Comparison of ENCODE assay signal across 33 cellular contexts in genomic region chrX:13843150-13843721, GRCh38. TPM values are rescaled to one million over a fixed set of nuclear protein-coding genes. Genes with fewer than 3 reads are reported as not detected.
"Had no signal": no experiment of that assay in that cellular context is flagged by ENCODE, and none has a peak within 500 bp of the region (broad histone marks: within the 10 kb centered on the region; RNA-seq: fewer than 3 reads in every experiment).

No MANE protein-coding gene starts in this region.

- H3K4me3 Mint-ChIP-seq: activated B cell treated with CpG ODN at 0.5 μM for 24 hours; activated CD8-positive, alpha-beta T cell treated with anti-CD3 and anti-CD28 coated beads for 36 hours; activated naive CD8-positive, alpha-beta T cell; activated T-cell treated with anti-CD3 and anti-CD28 coated beads, Interleukin-2, amount 50 U/mL, for 4 hours; nephron; stimulated activated naive B cell treated with anti-CD40 and anti-IgM and Interleukin-4, amounts not matched to agents 10 μg/mL and 1 μg/mL and 100 μg/mL, for 72 hours had no signal

- H3K4me3 ChIP-seq: body of pancreas, cardiac muscle cell, colonic mucosa, esophagus squamous epithelium, left ventricle myocardium inferior, lung, mucosa of descending colon, ovary, sigmoid colon, smooth muscle cell, testis, transverse colon had no signal

- H3K4me2 ChIP-seq: smooth muscle cell had no signal

- H3K4me1 Mint-ChIP-seq: activated B cell treated with CpG ODN at 0.5 μM for 24 hours, nephron had no signal

- H3K36me3 ChIP-seq: cardiac muscle cell, colonic mucosa, esophagus squamous epithelium, left ventricle myocardium inferior, ovary, sigmoid colon, transverse colon had no signal

- DNase-seq: activated B cell treated with CpG ODN at 0.5 μM for 24 hours; activated CD4-positive, alpha-beta T cell treated with anti-CD3 and anti-CD28 coated beads, Interleukin-2, amount 50 U/mL, for 1 hour; activated CD8-positive, alpha-beta T cell treated with anti-CD3 and anti-CD28 coated beads for 36 hours; activated naive CD4-positive, alpha-beta T cell treated with Interleukin-2 at 50 U/mL for 16 hours; activated T-cell treated with anti-CD3 and anti-CD28 coated beads, Interleukin-2, amount 50 U/mL, for 4 hours; anterior cingulate cortex; body of pancreas; cerebellar nuclear complex; colonic mucosa; effector CD8-positive, alpha-beta T cell; esophagus squamous epithelium; left ventricle myocardium inferior; mucosa of descending colon; ovary; retina; sigmoid colon; stimulated activated CD4-positive, alpha-beta T cell treated with anti-CD3 and anti-CD28 coated beads, Interleukin-15, amount 100 ng/mL, for 24 hours; stimulated activated CD4-positive, alpha-beta T cell treated with anti-CD3 and anti-CD28 coated beads, Interleukin-2, amount 100 ng/mL, for 24 hours; stimulated activated naive B cell treated with anti-CD40 and anti-IgM and Interleukin-4, amounts not matched to agents 10 μg/mL and 1 μg/mL and 100 μg/mL, for 72 hours; testis; transverse colon had no signal

- ATAC-seq: activated CD8-positive, alpha-beta T cell treated with anti-CD3 and anti-CD28 coated beads for 36 hours; activated T-cell treated with anti-CD3 and anti-CD28 coated beads, Interleukin-2, amount 50 U/mL, for 4 hours; body of pancreas; mucosa of descending colon; stimulated activated naive B cell treated with anti-CD40 and anti-IgM and Interleukin-4, amounts not matched to agents 10 μg/mL and 1 μg/mL and 100 μg/mL, for 72 hours had no signal

- H3K27me3 Mint-ChIP-seq: activated B cell treated with CpG ODN at 0.5 μM for 24 hours; activated naive CD8-positive, alpha-beta T cell; progenitor cell of endocrine pancreas had no signal

- H3K27ac Mint-ChIP-seq: activated B cell treated with CpG ODN at 0.5 μM for 24 hours; activated CD8-positive, alpha-beta T cell treated with anti-CD3 and anti-CD28 coated beads for 36 hours; activated naive CD8-positive, alpha-beta T cell; nephron; progenitor cell of endocrine pancreas; stimulated activated naive B cell treated with anti-CD40 and anti-IgM and Interleukin-4, amounts not matched to agents 10 μg/mL and 1 μg/mL and 100 μg/mL, for 72 hours had no signal

- H3K27me3 ChIP-seq: body of pancreas, cardiac muscle cell, colonic mucosa, esophagus squamous epithelium, ovary, sigmoid colon, testis, transverse colon had no signal

- H3K4me1 ChIP-seq: body of pancreas, colonic mucosa, esophagus squamous epithelium, left ventricle myocardium inferior, sigmoid colon, testis, transverse colon had no signal

- H3K9me3 ChIP-seq: body of pancreas, colonic mucosa, esophagus squamous epithelium, left ventricle myocardium inferior, mucosa of descending colon, ovary, sigmoid colon, testis, transverse colon had no signal

- H3K27ac ChIP-seq: body of pancreas, cardiac muscle cell, colonic mucosa, epithelial cell of prostate, esophagus squamous epithelium, left ventricle myocardium inferior, ovary, sigmoid colon, testis, transverse colon had no signal

- H3K9me3 Mint-ChIP-seq: activated B cell treated with CpG ODN at 0.5 μM for 24 hours; activated CD8-positive, alpha-beta T cell treated with anti-CD3 and anti-CD28 coated beads for 36 hours; activated T-cell treated with anti-CD3 and anti-CD28 coated beads, Interleukin-2, amount 50 U/mL, for 4 hours; stimulated activated naive B cell treated with anti-CD40 and anti-IgM and Interleukin-4, amounts not matched to agents 10 μg/mL and 1 μg/mL and 100 μg/mL, for 72 hours had no signal

- H3K36me3 Mint-ChIP-seq: activated naive CD8-positive, alpha-beta T cell; stimulated activated naive B cell treated with anti-CD40 and anti-IgM and Interleukin-4, amounts not matched to agents 10 μg/mL and 1 μg/mL and 100 μg/mL, for 72 hours had no signal

- FAIRE-seq: endometrium, frontal cortex, islet of Langerhans, urothelium cell line had no signal

RNA-seq across cellular contexts. Expression of gene GPM6B, which starts 26.3 kb away (rescaled TPM):
- total RNA-seq: activated B cell treated with CpG ODN at 0.5 μM for 24 hours; activated CD8-positive, alpha-beta T cell treated with anti-CD3 and anti-CD28 coated beads for 36 hours; T-helper 2 cell treated with Interferon-gamma antibody and Interleukin-4, amounts not matched to agents 100 ng/mL and 5 ng/mL, for 36 hours had no signal
